Comparison of ENCODE assay signal across 8 cellular contexts in genomic region chr20:33947709-33948295, GRCh38.
DNase-seq lines count a peak whose midpoint lies in the region; TF ChIP-seq lines count a peak whose summit lies in the region.

No MANE protein-coding gene starts in this region.

- TF ChIP-seq POLR2A in erythroblast (IDR thresholded peaks at IDR 0.05; ENCODE audit: low read length): no peak

- H3K4me3 ChIP-seq in retinal pigment epithelial cell (ENCODE audit: low read length): no peak overlapping the region

- DNase-seq in activated CD4-positive, alpha-beta T cell treated with anti-CD3 and anti-CD28 coated beads for 24 hours (ENCODE audit: low read depth in 2 of 2): peak; percentile 4 to 40
- DNase-seq in activated CD4-positive, alpha-beta T cell treated with anti-CD3 and anti-CD28 coated beads for 1 hour: no peak
- DNase-seq in NCI-H2029 treated with DMSO at 0.1 percent for 48 hours (lab: John Stamatoyannopoulos, UW) (peak; percentile 4), erythroblast (lab: John Stamatoyannopoulos, UW) (peak; percentile 85 to 87), retinal pigment epithelial cell (ENCODE audit: low read depth) (peak; percentile 3), kidney glomerular epithelial cell (lab: John Stamatoyannopoulos, UW) (no peak), AG20443 (ENCODE audit: low spot score) (no peak)
- peak; percentile 4 to 30 for DNase-seq in activated CD4-positive, alpha-beta T cell treated with anti-CD3 and anti-CD28 coated beads for 4 hours

- TF ChIP-seq CTCF in retinal pigment epithelial cell (conservative IDR thresholded peaks at IDR 0.05; ENCODE audit: low read depth, low read length): peak; percentile 63

Comparison
In these comparisons a context has a peak if more than half of its experiments do, and no peak if none do; other contexts are left out.
1. DNase-seq: peak in activated CD4-positive, alpha-beta T cell treated with anti-CD3 and anti-CD28 coated beads for 24 hours (2 of 2), NCI-H2029 treated with DMSO at 0.1 percent for 48 hours (single experiment), activated CD4-positive, alpha-beta T cell treated with anti-CD3 and anti-CD28 coated beads for 4 hours (2 of 2), erythroblast (2 of 2) and retinal pigment epithelial cell (single experiment); none in activated CD4-positive, alpha-beta T cell treated with anti-CD3 and anti-CD28 coated beads for 1 hour (single experiment), kidney glomerular epithelial cell (single experiment) and AG20443 (single experiment).